In the genomic region with DNA sequence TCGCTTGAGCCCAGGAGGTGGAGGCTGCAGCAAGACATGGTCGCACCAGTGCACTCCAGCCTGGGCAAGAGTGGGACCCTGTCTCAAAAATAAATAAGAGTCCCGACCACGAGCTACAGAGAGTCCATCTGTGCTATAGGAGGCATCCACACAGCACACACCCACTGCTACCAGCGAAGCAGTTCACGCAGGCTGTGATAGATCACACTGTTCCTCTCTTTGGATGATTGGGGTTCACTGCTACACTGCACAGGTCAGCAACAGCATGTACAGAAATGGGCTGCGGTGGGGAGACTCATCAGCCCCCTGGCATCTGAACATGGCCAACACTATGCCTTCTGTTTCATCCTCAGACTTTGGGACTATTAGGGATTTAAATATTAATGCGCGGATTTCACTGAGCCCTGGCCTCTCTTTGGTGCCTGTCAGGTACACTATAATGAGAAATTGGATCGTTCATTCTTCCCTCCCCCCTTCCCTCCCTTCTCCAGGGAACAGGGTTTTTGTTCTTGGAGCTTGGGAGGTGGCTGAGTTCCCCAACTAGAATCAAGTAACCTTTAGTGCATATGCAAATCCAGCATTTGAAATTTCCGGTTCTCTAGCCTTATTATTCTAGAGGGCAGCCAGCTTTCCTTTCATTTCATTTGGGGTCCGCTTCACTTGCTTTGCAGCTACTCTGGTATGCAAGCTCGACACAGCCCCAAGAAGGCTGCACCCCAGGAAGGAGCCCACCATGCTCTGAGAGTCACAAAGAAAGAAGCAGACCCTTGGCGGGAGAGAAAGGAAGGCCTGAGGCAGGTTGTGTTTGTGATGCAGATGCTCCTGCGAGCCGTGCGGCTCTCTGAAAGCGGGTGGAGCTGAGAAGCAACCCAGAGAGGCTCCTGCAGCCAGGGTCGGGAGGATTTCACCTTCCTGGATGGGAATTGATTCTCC, we compare ENCODE assay signal across 1 cellular context.
TF ChIP-seq lines count a peak whose summit lies in the region.

No MANE protein-coding gene starts in this region.

TF ChIP-seq in WTC11, 78 proteins besides CTCF, POLR2A, EP300 and RAD21 (continued from another document and continues in another):
- TF ChIP-seq, protein P1, sequence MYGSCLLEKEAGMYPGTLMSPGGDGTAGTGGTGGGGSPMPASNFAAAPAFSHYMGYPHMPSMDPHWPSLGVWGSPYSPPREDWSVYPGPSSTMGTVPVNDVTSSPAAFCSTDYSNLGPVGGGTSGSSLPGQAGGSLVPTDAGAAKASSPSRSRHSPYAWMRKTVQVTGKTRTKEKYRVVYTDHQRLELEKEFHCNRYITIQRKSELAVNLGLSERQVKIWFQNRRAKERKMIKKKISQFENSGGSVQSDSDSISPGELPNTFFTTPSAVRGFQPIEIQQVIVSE (CRISPR knock-in tag; IDR thresholded peaks at IDR 0.05; ENCODE audit: borderline replicate concordance) = no peak
- TF ChIP-seq NR2C2 (CRISPR knock-in tag; IDR thresholded peaks at IDR 0.05) = no peak
- peak; percentile 75; the same call in 1 of the 2 replicates for TF ChIP-seq MAX (CRISPR knock-in tag; IDR thresholded peaks at IDR 0.05)
- no peak for TF ChIP-seq GRHL2 (CRISPR knock-in tag; IDR thresholded peaks at IDR 0.05; ENCODE audit: insufficient replicate concordance, severe bottlenecking)
- TF ChIP-seq, protein P2, sequence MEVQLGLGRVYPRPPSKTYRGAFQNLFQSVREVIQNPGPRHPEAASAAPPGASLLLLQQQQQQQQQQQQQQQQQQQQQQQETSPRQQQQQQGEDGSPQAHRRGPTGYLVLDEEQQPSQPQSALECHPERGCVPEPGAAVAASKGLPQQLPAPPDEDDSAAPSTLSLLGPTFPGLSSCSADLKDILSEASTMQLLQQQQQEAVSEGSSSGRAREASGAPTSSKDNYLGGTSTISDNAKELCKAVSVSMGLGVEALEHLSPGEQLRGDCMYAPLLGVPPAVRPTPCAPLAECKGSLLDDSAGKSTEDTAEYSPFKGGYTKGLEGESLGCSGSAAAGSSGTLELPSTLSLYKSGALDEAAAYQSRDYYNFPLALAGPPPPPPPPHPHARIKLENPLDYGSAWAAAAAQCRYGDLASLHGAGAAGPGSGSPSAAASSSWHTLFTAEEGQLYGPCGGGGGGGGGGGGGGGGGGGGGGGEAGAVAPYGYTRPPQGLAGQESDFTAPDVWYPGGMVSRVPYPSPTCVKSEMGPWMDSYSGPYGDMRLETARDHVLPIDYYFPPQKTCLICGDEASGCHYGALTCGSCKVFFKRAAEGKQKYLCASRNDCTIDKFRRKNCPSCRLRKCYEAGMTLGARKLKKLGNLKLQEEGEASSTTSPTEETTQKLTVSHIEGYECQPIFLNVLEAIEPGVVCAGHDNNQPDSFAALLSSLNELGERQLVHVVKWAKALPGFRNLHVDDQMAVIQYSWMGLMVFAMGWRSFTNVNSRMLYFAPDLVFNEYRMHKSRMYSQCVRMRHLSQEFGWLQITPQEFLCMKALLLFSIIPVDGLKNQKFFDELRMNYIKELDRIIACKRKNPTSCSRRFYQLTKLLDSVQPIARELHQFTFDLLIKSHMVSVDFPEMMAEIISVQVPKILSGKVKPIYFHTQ (CRISPR knock-in tag; IDR thresholded peaks at IDR 0.05) = no peak
- TF ChIP-seq ZBTB21 (CRISPR knock-in tag; IDR thresholded peaks at IDR 0.05; ENCODE audit: borderline replicate concordance) = no peak
- TF ChIP-seq TCF7 (CRISPR knock-in tag; IDR thresholded peaks at IDR 0.05; ENCODE audit: low read depth) = no peak
- TF ChIP-seq ZNF281 (CRISPR knock-in tag; IDR thresholded peaks at IDR 0.05) = no peak
- TF ChIP-seq ZNF219 (CRISPR knock-in tag; IDR thresholded peaks at IDR 0.05; ENCODE audit: borderline replicate concordance) = no peak
- no peak for TF ChIP-seq SOX15 (CRISPR knock-in tag; IDR thresholded peaks at IDR 0.05)
- no peak for TF ChIP-seq GTF2I (CRISPR knock-in tag; conservative IDR thresholded peaks at IDR 0.05)
- no peak for TF ChIP-seq SMAD3 (CRISPR knock-in tag; IDR thresholded peaks at IDR 0.05; ENCODE audit: borderline replicate concordance)
- TF ChIP-seq TEAD4 (CRISPR knock-in tag; IDR thresholded peaks at IDR 0.05) = peak; percentile 48; the same call in 1 of the 2 replicates
- TF ChIP-seq CREB1 (CRISPR knock-in tag; IDR thresholded peaks at IDR 0.05) = no peak
- TF ChIP-seq ZNF423 (CRISPR knock-in tag; IDR thresholded peaks at IDR 0.05) = no peak
- TF ChIP-seq CREM (CRISPR knock-in tag; IDR thresholded peaks at IDR 0.05) = no peak
- TF ChIP-seq, protein P3, sequence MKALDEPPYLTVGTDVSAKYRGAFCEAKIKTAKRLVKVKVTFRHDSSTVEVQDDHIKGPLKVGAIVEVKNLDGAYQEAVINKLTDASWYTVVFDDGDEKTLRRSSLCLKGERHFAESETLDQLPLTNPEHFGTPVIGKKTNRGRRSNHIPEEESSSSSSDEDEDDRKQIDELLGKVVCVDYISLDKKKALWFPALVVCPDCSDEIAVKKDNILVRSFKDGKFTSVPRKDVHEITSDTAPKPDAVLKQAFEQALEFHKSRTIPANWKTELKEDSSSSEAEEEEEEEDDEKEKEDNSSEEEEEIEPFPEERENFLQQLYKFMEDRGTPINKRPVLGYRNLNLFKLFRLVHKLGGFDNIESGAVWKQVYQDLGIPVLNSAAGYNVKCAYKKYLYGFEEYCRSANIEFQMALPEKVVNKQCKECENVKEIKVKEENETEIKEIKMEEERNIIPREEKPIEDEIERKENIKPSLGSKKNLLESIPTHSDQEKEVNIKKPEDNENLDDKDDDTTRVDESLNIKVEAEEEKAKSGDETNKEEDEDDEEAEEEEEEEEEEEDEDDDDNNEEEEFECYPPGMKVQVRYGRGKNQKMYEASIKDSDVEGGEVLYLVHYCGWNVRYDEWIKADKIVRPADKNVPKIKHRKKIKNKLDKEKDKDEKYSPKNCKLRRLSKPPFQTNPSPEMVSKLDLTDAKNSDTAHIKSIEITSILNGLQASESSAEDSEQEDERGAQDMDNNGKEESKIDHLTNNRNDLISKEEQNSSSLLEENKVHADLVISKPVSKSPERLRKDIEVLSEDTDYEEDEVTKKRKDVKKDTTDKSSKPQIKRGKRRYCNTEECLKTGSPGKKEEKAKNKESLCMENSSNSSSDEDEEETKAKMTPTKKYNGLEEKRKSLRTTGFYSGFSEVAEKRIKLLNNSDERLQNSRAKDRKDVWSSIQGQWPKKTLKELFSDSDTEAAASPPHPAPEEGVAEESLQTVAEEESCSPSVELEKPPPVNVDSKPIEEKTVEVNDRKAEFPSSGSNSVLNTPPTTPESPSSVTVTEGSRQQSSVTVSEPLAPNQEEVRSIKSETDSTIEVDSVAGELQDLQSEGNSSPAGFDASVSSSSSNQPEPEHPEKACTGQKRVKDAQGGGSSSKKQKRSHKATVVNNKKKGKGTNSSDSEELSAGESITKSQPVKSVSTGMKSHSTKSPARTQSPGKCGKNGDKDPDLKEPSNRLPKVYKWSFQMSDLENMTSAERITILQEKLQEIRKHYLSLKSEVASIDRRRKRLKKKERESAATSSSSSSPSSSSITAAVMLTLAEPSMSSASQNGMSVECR (CRISPR knock-in tag; IDR thresholded peaks at IDR 0.05; ENCODE audit: borderline replicate concordance) = 0 out of 2 replicates have a peak, but pooled peaks have one; percentile 62
- no peak for TF ChIP-seq NR3C1 (CRISPR knock-in tag; conservative IDR thresholded peaks at IDR 0.05; ENCODE audit: low read depth)
- TF ChIP-seq, protein P4, sequence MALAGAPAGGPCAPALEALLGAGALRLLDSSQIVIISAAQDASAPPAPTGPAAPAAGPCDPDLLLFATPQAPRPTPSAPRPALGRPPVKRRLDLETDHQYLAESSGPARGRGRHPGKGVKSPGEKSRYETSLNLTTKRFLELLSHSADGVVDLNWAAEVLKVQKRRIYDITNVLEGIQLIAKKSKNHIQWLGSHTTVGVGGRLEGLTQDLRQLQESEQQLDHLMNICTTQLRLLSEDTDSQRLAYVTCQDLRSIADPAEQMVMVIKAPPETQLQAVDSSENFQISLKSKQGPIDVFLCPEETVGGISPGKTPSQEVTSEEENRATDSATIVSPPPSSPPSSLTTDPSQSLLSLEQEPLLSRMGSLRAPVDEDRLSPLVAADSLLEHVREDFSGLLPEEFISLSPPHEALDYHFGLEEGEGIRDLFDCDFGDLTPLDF (CRISPR knock-in tag; IDR thresholded peaks at IDR 0.05) = no peak; the same call in 1 of the 2 replicates
- no peak for TF ChIP-seq ZNF425 (CRISPR knock-in tag; conservative IDR thresholded peaks at IDR 0.05)
- no peak for TF ChIP-seq HMGA2 (CRISPR knock-in tag; IDR thresholded peaks at IDR 0.05)
- TF ChIP-seq NFE2L1 (CRISPR knock-in tag; IDR thresholded peaks at IDR 0.05) = no peak
- TF ChIP-seq, protein P5, sequence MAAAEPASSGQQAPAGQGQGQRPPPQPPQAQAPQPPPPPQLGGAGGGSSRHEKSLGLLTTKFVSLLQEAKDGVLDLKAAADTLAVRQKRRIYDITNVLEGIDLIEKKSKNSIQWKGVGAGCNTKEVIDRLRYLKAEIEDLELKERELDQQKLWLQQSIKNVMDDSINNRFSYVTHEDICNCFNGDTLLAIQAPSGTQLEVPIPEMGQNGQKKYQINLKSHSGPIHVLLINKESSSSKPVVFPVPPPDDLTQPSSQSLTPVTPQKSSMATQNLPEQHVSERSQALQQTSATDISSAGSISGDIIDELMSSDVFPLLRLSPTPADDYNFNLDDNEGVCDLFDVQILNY (CRISPR knock-in tag; IDR thresholded peaks at IDR 0.05) = peak; percentile 82; the same call in 1 of the 2 replicates
- no peak for TF ChIP-seq ZNF396 (CRISPR knock-in tag; IDR thresholded peaks at IDR 0.05; ENCODE audit: borderline replicate concordance)
- no peak for TF ChIP-seq ZNF317 (CRISPR knock-in tag; IDR thresholded peaks at IDR 0.05; ENCODE audit: borderline replicate concordance, low read depth)
- TF ChIP-seq, protein P6, sequence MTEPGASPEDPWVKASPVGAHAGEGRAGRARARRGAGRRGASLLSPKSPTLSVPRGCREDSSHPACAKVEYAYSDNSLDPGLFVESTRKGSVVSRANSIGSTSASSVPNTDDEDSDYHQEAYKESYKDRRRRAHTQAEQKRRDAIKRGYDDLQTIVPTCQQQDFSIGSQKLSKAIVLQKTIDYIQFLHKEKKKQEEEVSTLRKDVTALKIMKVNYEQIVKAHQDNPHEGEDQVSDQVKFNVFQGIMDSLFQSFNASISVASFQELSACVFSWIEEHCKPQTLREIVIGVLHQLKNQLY (CRISPR knock-in tag; IDR thresholded peaks at IDR 0.05) = no peak
- no peak for TF ChIP-seq TP53 (CRISPR knock-in tag; IDR thresholded peaks at IDR 0.05)
- no peak for TF ChIP-seq OVOL2 (CRISPR knock-in tag; IDR thresholded peaks at IDR 0.05; ENCODE audit: borderline replicate concordance)
- no peak for TF ChIP-seq NFATC4 (CRISPR knock-in tag; IDR thresholded peaks at IDR 0.05)
- no peak for TF ChIP-seq MXD4 (CRISPR knock-in tag; IDR thresholded peaks at IDR 0.05; ENCODE audit: borderline replicate concordance)
- no peak for TF ChIP-seq RELA (CRISPR knock-in tag; IDR thresholded peaks at IDR 0.05; ENCODE audit: borderline replicate concordance)
- no peak for TF ChIP-seq RORB (CRISPR knock-in tag; IDR thresholded peaks at IDR 0.05)
- TF ChIP-seq ZNF671 (CRISPR knock-in tag; IDR thresholded peaks at IDR 0.05) = no peak
- TF ChIP-seq ZNF416 (CRISPR knock-in tag; IDR thresholded peaks at IDR 0.05) = no peak
- TF ChIP-seq ATF3 (CRISPR knock-in tag; conservative IDR thresholded peaks at IDR 0.05) = no peak
- no peak for TF ChIP-seq ESRRA (CRISPR knock-in tag; IDR thresholded peaks at IDR 0.05; ENCODE audit: borderline replicate concordance)
- TF ChIP-seq FOXK1 (CRISPR knock-in tag; IDR thresholded peaks at IDR 0.05) = no peak
- 0 out of 2 replicates have a peak, but pooled peaks have one; percentile 33 for TF ChIP-seq SP1 (CRISPR knock-in tag; conservative IDR thresholded peaks at IDR 0.05)
- TF ChIP-seq NR1H2 (CRISPR knock-in tag; IDR thresholded peaks at IDR 0.05) = no peak
